ENCODE assay signal across 20 cellular contexts in the genomic region with DNA sequence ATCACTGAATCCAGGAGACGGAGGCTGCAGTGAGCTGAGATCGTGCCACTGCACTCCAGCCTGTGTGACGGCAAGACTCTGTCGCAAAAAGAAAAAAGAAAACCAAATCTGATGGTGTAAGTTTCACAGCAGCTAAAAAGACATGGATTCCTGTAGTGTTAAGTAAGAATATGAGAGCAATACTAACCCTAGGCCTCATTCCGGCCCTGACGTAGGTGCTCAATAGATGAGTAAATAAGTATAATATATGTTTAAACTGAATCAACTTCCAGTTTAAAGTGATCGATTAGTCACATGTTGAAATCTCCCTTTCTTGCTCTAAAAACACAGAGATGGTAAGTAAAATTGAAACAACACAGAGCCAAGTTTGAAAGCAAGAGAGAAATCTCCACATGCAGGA. TPM values are rescaled to one million over a fixed set of nuclear protein-coding genes. Genes with fewer than 3 reads are reported as not detected.
DNase-seq lines count a peak whose midpoint lies in the region; ATAC-seq and TF ChIP-seq lines count a peak whose summit lies in the region.
"Had no signal": no experiment of that assay in that cellular context is flagged by ENCODE, and none has a peak within 500 bp of the region (broad histone marks: within the 10 kb centered on the region; RNA-seq: fewer than 3 reads in every experiment).

No MANE protein-coding gene starts in this region.

- H3K4me3 ChIP-seq in Peyer's patch, result no peak overlapping the region
- H3K4me3 ChIP-seq: A549, BLaER1, GM23338 had no signal

- H3K4me1 ChIP-seq in Peyer's patch, result no peaks in the 10 kb centered on the region
- H3K4me1 ChIP-seq: A549 had no signal

- intact Hi-C loops in activated CD4-positive, alpha-beta T cell treated with anti-CD3 and anti-CD28 coated beads for 36 hours (cut with DNase I, micrococcal nuclease), result no loop called here

- peaks cover 32% of the 10 kb centered on the region for H3K4me1 Mint-ChIP-seq in activated CD4-positive, alpha-beta T cell treated with anti-CD3 and anti-CD28 coated beads for 36 hours
- peaks cover 30% of the 10 kb centered on the region for H3K4me1 Mint-ChIP-seq in activated T-cell treated with anti-CD3 and anti-CD28 coated beads, Interleukin-2, amount 50 U/mL, for 24 hours (ENCODE audit: low read depth)
- H3K4me1 Mint-ChIP-seq in stimulated activated effector memory CD8-positive, alpha-beta T cell treated with anti-CD3 and anti-CD28 coated beads, Interleukin-12 subunit alpha, Interleukin-12 subunit beta, amount 100 ng/mL, for 72 hours, result peaks cover 24% of the 10 kb centered on the region
- H3K4me1 Mint-ChIP-seq: GM23338 had no signal

- ATAC-seq in activated CD4-positive, alpha-beta T cell treated with anti-CD3 and anti-CD28 coated beads for 36 hours, result peak; percentile 73
- ATAC-seq in stimulated activated effector memory CD8-positive, alpha-beta T cell treated with anti-CD3 and anti-CD28 coated beads, Interleukin-12 subunit alpha, Interleukin-12 subunit beta, amount 100 ng/mL, for 72 hours, result peak; percentile 87
- ATAC-seq: A549, GM23338 had no signal

- H3K36me3 ChIP-seq in Peyer's patch, result no peaks in the 10 kb centered on the region

- peak; percentile 29 for DNase-seq in activated CD4-positive, alpha-beta T cell treated with anti-CD3 and anti-CD28 coated beads for 36 hours
- no peak for DNase-seq in activated CD4-positive, alpha-beta T cell treated with anti-CD3 and anti-CD28 coated beads for 4 hours
- DNase-seq in activated T-cell treated with anti-CD3 and anti-CD28 coated beads, Interleukin-2, amount 50 U/mL, for 24 hours, result no peak
- DNase-seq in activated T-cell treated with anti-CD3 and anti-CD28 coated beads for 4 hours (no peak), Peyer's patch (no peak)
- peak; percentile 45 for DNase-seq in stimulated activated CD4-positive, alpha-beta T cell treated with anti-CD3 and anti-CD28 coated beads, Interleukin-1b, Interleukin-23, amount 100 ng/mL, for 48 hours
- no peak for DNase-seq in stimulated activated CD4-positive, alpha-beta T cell treated with anti-CD3 and anti-CD28 coated beads, Interleukin-4, amount 100 ng/mL, for 4 hours
- DNase-seq in stimulated activated effector memory CD8-positive, alpha-beta T cell treated with anti-CD3 and anti-CD28 coated beads, Interleukin-12 subunit alpha, Interleukin-12 subunit beta, amount 100 ng/mL, for 72 hours (ENCODE audit: low spot score in 2 of 2), result no peak
- DNase-seq: AML-193; Calu3; CD4-positive, alpha-beta memory T cell; DMS79 treated with DMSO at 0.1 percent for 48 hours; GF-D8; HCEC 1CT had no signal

- H3K27me3 ChIP-seq in Peyer's patch, result no peaks in the 10 kb centered on the region
- H3K27me3 ChIP-seq: BLaER1 had no signal

- no peaks in the 10 kb centered on the region for H3K27me3 Mint-ChIP-seq in activated CD4-positive, alpha-beta T cell treated with anti-CD3 and anti-CD28 coated beads for 36 hours
- no peaks in the 10 kb centered on the region for H3K27me3 Mint-ChIP-seq in activated T-cell treated with anti-CD3 and anti-CD28 coated beads, Interleukin-2, amount 50 U/mL, for 24 hours
- H3K27me3 Mint-ChIP-seq: CD4-positive, alpha-beta memory T cell had no signal

- H3K9me3 Mint-ChIP-seq in activated CD4-positive, alpha-beta T cell treated with anti-CD3 and anti-CD28 coated beads for 36 hours (ENCODE audit: low read depth), result peaks cover 8% of the 10 kb centered on the region
- H3K9me3 Mint-ChIP-seq in activated T-cell treated with anti-CD3 and anti-CD28 coated beads, Interleukin-2, amount 50 U/mL, for 24 hours, result peaks cover 6% of the 10 kb centered on the region
- H3K9me3 Mint-ChIP-seq in stimulated activated effector memory CD8-positive, alpha-beta T cell treated with anti-CD3 and anti-CD28 coated beads, Interleukin-12 subunit alpha, Interleukin-12 subunit beta, amount 100 ng/mL, for 72 hours, result no peaks in the 10 kb centered on the region

- POLR2A ChIA-PET in activated CD4-positive, alpha-beta T cell treated with anti-CD3 and anti-CD28 coated beads for 36 hours (lab: Charles Lee), result interaction anchor here (2.9 kb wide), 1 partner anchor 8 kb away, joined by 8 read pairs; a partner anchor contains a TSS

- CTCF ChIA-PET in activated CD4-positive, alpha-beta T cell treated with anti-CD3 and anti-CD28 coated beads for 36 hours (lab: Charles Lee), result interaction anchor here (0.5 to 0.7 kb wide), 2 partner anchors 164 to 172 kb away, joined by 3 read pairs; no protein-coding TSS in a partner anchor

- no peak for TF ChIP-seq POLR2A in Peyer's patch (IDR thresholded peaks at IDR 0.05)

- H3K4me3 Mint-ChIP-seq in activated CD4-positive, alpha-beta T cell treated with anti-CD3 and anti-CD28 coated beads for 36 hours, result no peak overlapping the region
- no peak overlapping the region for H3K4me3 Mint-ChIP-seq in activated T-cell treated with anti-CD3 and anti-CD28 coated beads, Interleukin-2, amount 50 U/mL, for 24 hours
- H3K4me3 Mint-ChIP-seq in stimulated activated effector memory CD8-positive, alpha-beta T cell treated with anti-CD3 and anti-CD28 coated beads, Interleukin-12 subunit alpha, Interleukin-12 subunit beta, amount 100 ng/mL, for 72 hours, result no peak overlapping the region
- H3K4me3 Mint-ChIP-seq: CD14-positive monocyte; CD4-positive, alpha-beta memory T cell; GM23338 had no signal

- H3K27ac Mint-ChIP-seq in activated CD4-positive, alpha-beta T cell treated with anti-CD3 and anti-CD28 coated beads for 36 hours, result peak overlapping the region; percentile 53
- H3K27ac Mint-ChIP-seq in activated T-cell treated with anti-CD3 and anti-CD28 coated beads, Interleukin-2, amount 50 U/mL, for 24 hours, result peak overlapping the region; percentile 35
- H3K27ac Mint-ChIP-seq in stimulated activated effector memory CD8-positive, alpha-beta T cell treated with anti-CD3 and anti-CD28 coated beads, Interleukin-12 subunit alpha, Interleukin-12 subunit beta, amount 100 ng/mL, for 72 hours, result peak overlapping the region; percentile 29
- H3K27ac Mint-ChIP-seq: GM23338 had no signal

- peaks cover 57% of the 10 kb centered on the region for H3K36me3 Mint-ChIP-seq in activated CD4-positive, alpha-beta T cell treated with anti-CD3 and anti-CD28 coated beads for 36 hours (ENCODE audit: low read depth)
- H3K36me3 Mint-ChIP-seq in activated T-cell treated with anti-CD3 and anti-CD28 coated beads, Interleukin-2, amount 50 U/mL, for 24 hours (ENCODE audit: low read depth), result peaks cover 70% of the 10 kb centered on the region
- peaks cover 20% of the 10 kb centered on the region for H3K36me3 Mint-ChIP-seq in stimulated activated effector memory CD8-positive, alpha-beta T cell treated with anti-CD3 and anti-CD28 coated beads, Interleukin-12 subunit alpha, Interleukin-12 subunit beta, amount 100 ng/mL, for 72 hours

- TF ChIP-seq CTCF in Peyer's patch (IDR thresholded peaks at IDR 0.05), result no peak

- H3K9me3 ChIP-seq in Peyer's patch, result no peaks in the 10 kb centered on the region
- H3K9me3 ChIP-seq: A549, BLaER1 had no signal

- no peak overlapping the region for H3K27ac ChIP-seq in Peyer's patch
- H3K27ac ChIP-seq: 22Rv1, A549, BLaER1, HL-60 had no signal

RNA-seq across cellular contexts. Expression of a gene that starts 8.0 kb away (rescaled TPM):
- 100 to 1,000 TPM; 146 to 178 TPM for total RNA-seq in activated CD4-positive, alpha-beta T cell treated with anti-CD3 and anti-CD28 coated beads for 36 hours
- total RNA-seq in Peyer's patch, result 100 to 1,000 TPM in 2 of 4 donors, 10 to 100 TPM in 2; 54.5 to 147 (median 99.1) TPM

Comparison
In these comparisons a context has a peak if more than half of its experiments do, and no peak if none do; other contexts are left out.
1. DNase-seq: peak in activated CD4-positive, alpha-beta T cell treated with anti-CD3 and anti-CD28 coated beads for 36 hours (single experiment) and stimulated activated CD4-positive, alpha-beta T cell treated with anti-CD3 and anti-CD28 coated beads, Interleukin-1b, Interleukin-23, amount 100 ng/mL, for 48 hours (single experiment); none in activated CD4-positive, alpha-beta T cell treated with anti-CD3 and anti-CD28 coated beads for 4 hours (0 of 2), activated T-cell treated with anti-CD3 and anti-CD28 coated beads, Interleukin-2, amount 50 U/mL, for 24 hours (single experiment), activated T-cell treated with anti-CD3 and anti-CD28 coated beads for 4 hours (single experiment), stimulated activated CD4-positive, alpha-beta T cell treated with anti-CD3 and anti-CD28 coated beads, Interleukin-4, amount 100 ng/mL, for 4 hours (0 of 2), stimulated activated effector memory CD8-positive, alpha-beta T cell treated with anti-CD3 and anti-CD28 coated beads, Interleukin-12 subunit alpha, Interleukin-12 subunit beta, amount 100 ng/mL, for 72 hours (0 of 2) and Peyer's patch (0 of 3).
2. Peak in every context shown above with its lines, with median percentiles within 50 percentile points of each other: H3K27ac Mint-ChIP-seq.